ENCODE assay signal across 8 cellular contexts in genomic region chr16:67967956-67968439, GRCh38. TPM values are rescaled to one million over a fixed set of nuclear protein-coding genes. Genes with fewer than 3 reads are reported as not detected.
A peak's percentile ranks its signal among the peaks of the same experiment; 100 is the strongest.
DNase-seq lines count a peak whose midpoint lies in the region; ATAC-seq and TF ChIP-seq lines count a peak whose summit lies in the region.

No MANE protein-coding gene starts in this region.

- no peak for DNase-seq in activated CD4-positive, CD25-positive, alpha-beta regulatory T cell (lab: John Stamatoyannopoulos, UW)
- DNase-seq in PC-9 (peak in 1 of 2 experiments; percentile 31), brain microvascular endothelial cell (no peak), iPS-NIHi7 (ENCODE audit: extremely low spot score) (peak; percentile 42), NCI-H2107 (lab: John Stamatoyannopoulos, UW) (no peak)
- DNase-seq in stimulated activated CD4-positive, alpha-beta T cell treated with anti-CD3 and anti-CD28 coated beads, Interleukin-4, amount 100 ng/mL, for 1 hour, result peak; percentile 48

- CTCF ChIA-PET in PC-9 (lab: Charles Lee), result no interaction called here

- no peaks in the 10 kb centered on the region for H3F3A ChIP-seq in PC-9 (ENCODE audit: insufficient read depth, low read depth)

- in situ Hi-C loops in brain microvascular endothelial cell (cut with HindIII; ENCODE audit: low pct_ligation_motif_present, low sequenced_read_pairs), result no loop called here

- no peak overlapping the region for H3K27ac ChIP-seq in PC-9
- H3K27ac ChIP-seq in brain microvascular endothelial cell, result peak overlapping the region; percentile 91

- H3K4me1 ChIP-seq in PC-9 (replicated peaks; ENCODE audit: insufficient read depth), result peaks cover 9% of the 10 kb centered on the region; the same call in 1 of the 2 replicates

- no peaks in the 10 kb centered on the region for H3K9me3 ChIP-seq in PC-9 (ENCODE audit: insufficient read depth, low read depth)

- peak overlapping the region; percentile 100 for H3K4me2 ChIP-seq in PC-9

- no TSS peak for BruUV-seq in PC-9 (replicated peaks; lab: Mats Ljungman, UMichigan)

- 0 out of 2 replicates have a peak, but pooled peaks cover 10% of the 10 kb centered on the region for H3K79me2 ChIP-seq in PC-9 (ENCODE audit: low read depth)

- peak; percentile 12 to 19 for ATAC-seq in activated CD4-positive, CD25-positive, alpha-beta regulatory T cell treated with anti-CD3 and anti-CD28 coated beads, Interleukin-2, amount 50 U/mL, for 24 hours
- ATAC-seq in HG02938 (IDR thresholded peaks at IDR 0.05; ENCODE audit: unreplicated experiment), result peak; percentile 21

- no peaks in the 10 kb centered on the region for H3K9me2 ChIP-seq in PC-9 (ENCODE audit: insufficient read depth)

- peak overlapping the region; percentile 89 for H2AFZ ChIP-seq in PC-9

- H3K4me3 ChIP-seq in PC-9 (peak overlapping the region; percentile 90), brain microvascular endothelial cell (ENCODE audit: low read depth, low read length) (peak overlapping the region; percentile 84)

- POLR2A ChIA-PET in PC-9 (lab: Charles Lee; ENCODE audit: unreplicated experiment), result interaction anchor here (0.6 kb wide), 2 partner anchors 104 to 401 kb away, joined by 3 to 5 read pairs; no protein-coding TSS in a partner anchor

- intact Hi-C loops in PC-9 (cut with micrococcal nuclease; ENCODE audit: unreplicated experiment), result no loop called here

- H3K27me3 ChIP-seq in PC-9 (ENCODE audit: insufficient read depth, low read depth) (no peaks in the 10 kb centered on the region), brain microvascular endothelial cell (replicated peaks) (no peaks in the 10 kb centered on the region)

- H3K36me3 ChIP-seq in PC-9 (ENCODE audit: low read depth) (no peaks in the 10 kb centered on the region), brain microvascular endothelial cell (replicated peaks) (peaks cover 6% of the 10 kb centered on the region)

- H4K20me1 ChIP-seq in PC-9 (ENCODE audit: insufficient read depth), result no peaks in the 10 kb centered on the region

- TF ChIP-seq CTCF in PC-9 (conservative IDR thresholded peaks at IDR 0.05) (no peak), brain microvascular endothelial cell (IDR thresholded peaks at IDR 0.05; ENCODE audit: low read depth, low read length, missing control alignments) (no peak)

RNA-seq across cellular contexts. Expression of gene SLC12A4, which starts 0.4 kb away (rescaled TPM):
- total RNA-seq in PC-9 (2021), result 24.2 and 27.0 TPM in 2 replicates

RNA-seq across cellular contexts. Expression of gene DPEP3, which starts 12.3 kb away (rescaled TPM):
- not detected in 2 replicates for total RNA-seq in PC-9 (2021)

RNA-seq across cellular contexts. Expression of gene LCAT, which starts 24.1 kb away (rescaled TPM):
- total RNA-seq in PC-9 (2021), result 10.0 and 11.9 TPM in 2 replicates

RNA-seq across cellular contexts. Expression of gene DPEP2, which starts 31.3 kb away (rescaled TPM):
- not detected in 2 replicates for total RNA-seq in PC-9 (2021)

RNA-seq across cellular contexts. Expression of gene PSMB10, which starts 31.3 kb away (rescaled TPM):
- 39.5 and 56.2 TPM in 2 replicates for total RNA-seq in PC-9 (2021)

Comparison
In these comparisons a context has a peak if more than half of its experiments do, and no peak if none do; other contexts are left out.
1. DNase-seq: peak in iPS-NIHi7 (single experiment) and stimulated activated CD4-positive, alpha-beta T cell treated with anti-CD3 and anti-CD28 coated beads, Interleukin-4, amount 100 ng/mL, for 1 hour (single experiment); none in activated CD4-positive, CD25-positive, alpha-beta regulatory T cell (0 of 4), brain microvascular endothelial cell (single experiment) and NCI-H2107 (single experiment).